In the genomic region with DNA sequence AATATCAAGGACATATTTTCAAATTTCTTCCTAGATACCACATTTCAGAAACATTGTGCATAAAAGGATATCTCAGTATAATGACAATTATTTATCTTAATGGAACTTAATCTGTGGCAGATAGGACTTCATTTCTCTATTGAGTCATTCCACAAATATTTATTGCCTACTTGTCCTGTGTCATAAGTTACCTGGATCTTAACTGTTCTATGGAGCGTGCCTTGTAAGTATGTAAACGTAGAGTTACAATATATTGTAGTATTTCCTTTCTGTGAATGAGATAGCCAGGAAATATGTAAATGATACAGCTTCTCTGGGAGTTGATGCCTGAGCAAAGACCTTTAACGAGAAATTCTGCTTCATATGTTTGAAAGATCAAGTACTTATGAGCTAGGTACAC, we compare ENCODE assay signal across 10 cellular contexts. TPM values are rescaled to one million over a fixed set of nuclear protein-coding genes. Genes with fewer than 3 reads are reported as not detected.
A peak's percentile ranks its signal among the peaks of the same experiment; 100 is the strongest.
DNase-seq lines count a peak whose midpoint lies in the region; ATAC-seq and TF ChIP-seq lines count a peak whose summit lies in the region.
"Had no signal": no experiment of that assay in that cellular context is flagged by ENCODE, and none has a peak within 500 bp of the region (broad histone marks: within the 10 kb centered on the region; RNA-seq: fewer than 3 reads in every experiment).

No MANE protein-coding gene starts in this region.

- H3K79me2 ChIP-seq in mammary epithelial cell (ENCODE audit: insufficient read depth, low read length): peaks cover 75% of the 10 kb centered on the region

- no peak for TF ChIP-seq CTCF in Caco-2 (IDR thresholded peaks at IDR 0.05; ENCODE audit: insufficient read depth in 1 of 2, low read depth in 1 of 2, low read length in 1 of 2, severe bottlenecking in 1 of 2, unreplicated experiment in 1 of 2)
- no peak for TF ChIP-seq CTCF in mammary epithelial cell (conservative IDR thresholded peaks at IDR 0.05 in 1 of 2, IDR thresholded peaks at IDR 0.05 in 1 of 2; ENCODE audit: extremely low read depth in 1 of 2, insufficient read depth in 1 of 2, low read depth in 1 of 2, low read length in 2 of 2)
- no peak for TF ChIP-seq CTCF in nephron progenitor cell (IDR thresholded peaks at IDR 0.05)

- peaks cover 11% of the 10 kb centered on the region; the same call in 1 of the 2 replicates for H3K4me1 ChIP-seq in Caco-2
- H3K4me1 ChIP-seq in mammary epithelial cell (ENCODE audit: insufficient read depth, low read length): peaks cover 18% of the 10 kb centered on the region

- peak overlapping the region; percentile 93 for H3K4me3 Mint-ChIP-seq in Caco-2 (ENCODE audit: unreplicated experiment)
- H3K4me3 Mint-ChIP-seq in nephron progenitor cell: peak overlapping the region; percentile 47

- H3K4me2 ChIP-seq in mammary epithelial cell (ENCODE audit: insufficient read depth, low read depth, low read length): peak overlapping the region; percentile 83

- CTCF ChIA-PET in Caco-2 (lab: Charles Lee): no interaction called here
- CTCF ChIA-PET in mammary epithelial cell (lab: Charles Lee; ENCODE audit: low non-redundant PET): interaction anchor here (0.6 kb wide), 1 partner anchor 69 kb away, joined by 3 read pairs; no protein-coding TSS in a partner anchor

- H3K27ac Mint-ChIP-seq in Caco-2 (ENCODE audit: unreplicated experiment): no peak overlapping the region
- H3K27ac Mint-ChIP-seq in nephron progenitor cell: no peak overlapping the region

- H3K4me3 ChIP-seq in Caco-2 (ENCODE audit: low read depth, low read length) (no peak overlapping the region), mammary epithelial cell (replicated peaks in 1 of 3; ENCODE audit: insufficient read depth in 1 of 3, low read depth in 2 of 3, low read length in 3 of 3) (peak overlapping the region in 2 of 3 experiments; percentile 97 to 98)

- H4K20me1 ChIP-seq in mammary epithelial cell (ENCODE audit: insufficient read depth, low read length): peaks cover 13% of the 10 kb centered on the region

- dilution Hi-C loops in mammary epithelial cell (cut with HindIII; ENCODE audit: low sequenced_read_pairs): no loop called here

- no peak overlapping the region for H3K27ac ChIP-seq in mammary epithelial cell (ENCODE audit: insufficient read depth, low read depth, low read length)
- H3K27ac ChIP-seq: vagina had no signal

- H3K9ac ChIP-seq in mammary epithelial cell (ENCODE audit: insufficient read depth, low read length): no peak overlapping the region

- 64% methylated on average over 3 of the region's 3 CpGs for whole genome bisulfite sequencing in mammary epithelial cell (ENCODE audit: low coverage, missing lambda C conversion rate)

- H3K9me3 Mint-ChIP-seq in Caco-2 (ENCODE audit: unreplicated experiment) (no peaks in the 10 kb centered on the region), nephron progenitor cell (no peaks in the 10 kb centered on the region)

- H3K4me1 Mint-ChIP-seq in Caco-2 (ENCODE audit: low read depth, unreplicated experiment): peaks cover 1% of the 10 kb centered on the region
- peaks cover 20% of the 10 kb centered on the region for H3K4me1 Mint-ChIP-seq in nephron progenitor cell

- POLR2A ChIA-PET in Caco-2 (lab: Charles Lee): no interaction called here

- BruUV-seq in Caco-2 (replicated peaks; lab: Mats Ljungman, UMichigan) (no TSS peak), mammary epithelial cell (replicated peaks; lab: Mats Ljungman, UMichigan) (no TSS peak)

- H3K27me3 Mint-ChIP-seq in Caco-2 (ENCODE audit: insufficient read depth, unreplicated experiment) (no peaks in the 10 kb centered on the region), nephron progenitor cell (ENCODE audit: low read depth, poor library complexity) (no peaks in the 10 kb centered on the region)

- H3K27me3 ChIP-seq in Caco-2 (replicated peaks; ENCODE audit: control insufficient read depth, insufficient read depth, low read length): no peaks in the 10 kb centered on the region
- H3K27me3 ChIP-seq in mammary epithelial cell (ENCODE audit: insufficient read depth, low read length): no peaks in the 10 kb centered on the region
- H3K27me3 ChIP-seq: vagina had no signal

- intact Hi-C loops in Caco-2 (cut with micrococcal nuclease; ENCODE audit: unreplicated experiment): loop anchor here (5.0 kb wide), 1 partner anchor 293 kb away; no protein-coding TSS in a partner anchor
- intact Hi-C loops in mammary epithelial cell (cut with micrococcal nuclease): loop anchor here (5.0 kb wide), 2 partner anchors 43 to 183 kb away; no protein-coding TSS in a partner anchor
- intact Hi-C loops in Right ventricle myocardium superior (cut with DNase I): no loop called here

- DNase-seq in Caco-2: no peak
- DNase-seq in HT-29 (ENCODE audit: low spot score): peak; percentile 38
- DNase-seq in mammary epithelial cell: no peak
- no peak for DNase-seq in nephron progenitor cell
- DNase-seq in Right ventricle myocardium superior: no peak
- no peak for DNase-seq in foreskin melanocyte
- DNase-seq: GF-D8 had no signal

- H3K36me3 ChIP-seq in Caco-2 (ENCODE audit: control insufficient read depth, insufficient read depth, low read length) (no peaks in the 10 kb centered on the region), mammary epithelial cell (ENCODE audit: insufficient read depth, low read length) (no peaks in the 10 kb centered on the region)
- H3K36me3 ChIP-seq: vagina had no signal

- ATAC-seq in HG03521 (IDR thresholded peaks at IDR 0.05; ENCODE audit: unreplicated experiment): no peak
- no peak for ATAC-seq in HG03135 (IDR thresholded peaks at IDR 0.05; ENCODE audit: unreplicated experiment)
- ATAC-seq in Right ventricle myocardium superior (ENCODE audit: poor library complexity): no peak

- H3K9me3 ChIP-seq in Caco-2 (no peaks in the 10 kb centered on the region), mammary epithelial cell (replicated peaks; ENCODE audit: insufficient read depth, low read length) (no peaks in the 10 kb centered on the region)
- H3K9me3 ChIP-seq: vagina had no signal

- H2AFZ ChIP-seq in mammary epithelial cell (ENCODE audit: low read depth, low read length): no peak overlapping the region

- no peaks in the 10 kb centered on the region for H3K36me3 Mint-ChIP-seq in Caco-2 (ENCODE audit: insufficient read depth, unreplicated experiment)
- peaks cover under 1% of the 10 kb centered on the region for H3K36me3 Mint-ChIP-seq in nephron progenitor cell (ENCODE audit: low read depth)

- in situ Hi-C loops in mammary epithelial cell (cut with MboI; ENCODE audit: low sequenced_read_pairs in 2 of 2): no loop called here

RNA-seq across cellular contexts. Expression of a gene that starts 2.5 kb away (rescaled TPM):
- total RNA-seq in Caco-2 (2022) (73.1 and 73.2 TPM in 2 replicates), mammary epithelial cell (100 to 1,000 TPM in 1 of 2 donors, 10 to 100 TPM in 1; 92.2 to 108 TPM), Right ventricle myocardium superior (55.7 TPM)
- 38.0 and 40.9 TPM in 2 replicates for total RNA-seq in HT-29 (2014; rRNA removed; shearing (Covaris generic))
- polyA plus RNA-seq in mammary epithelial cell: 122 TPM
- 140 TPM for polyA minus RNA-seq in mammary epithelial cell
